Comparison of ENCODE assay signal across 1 cellular context in the genomic region with DNA sequence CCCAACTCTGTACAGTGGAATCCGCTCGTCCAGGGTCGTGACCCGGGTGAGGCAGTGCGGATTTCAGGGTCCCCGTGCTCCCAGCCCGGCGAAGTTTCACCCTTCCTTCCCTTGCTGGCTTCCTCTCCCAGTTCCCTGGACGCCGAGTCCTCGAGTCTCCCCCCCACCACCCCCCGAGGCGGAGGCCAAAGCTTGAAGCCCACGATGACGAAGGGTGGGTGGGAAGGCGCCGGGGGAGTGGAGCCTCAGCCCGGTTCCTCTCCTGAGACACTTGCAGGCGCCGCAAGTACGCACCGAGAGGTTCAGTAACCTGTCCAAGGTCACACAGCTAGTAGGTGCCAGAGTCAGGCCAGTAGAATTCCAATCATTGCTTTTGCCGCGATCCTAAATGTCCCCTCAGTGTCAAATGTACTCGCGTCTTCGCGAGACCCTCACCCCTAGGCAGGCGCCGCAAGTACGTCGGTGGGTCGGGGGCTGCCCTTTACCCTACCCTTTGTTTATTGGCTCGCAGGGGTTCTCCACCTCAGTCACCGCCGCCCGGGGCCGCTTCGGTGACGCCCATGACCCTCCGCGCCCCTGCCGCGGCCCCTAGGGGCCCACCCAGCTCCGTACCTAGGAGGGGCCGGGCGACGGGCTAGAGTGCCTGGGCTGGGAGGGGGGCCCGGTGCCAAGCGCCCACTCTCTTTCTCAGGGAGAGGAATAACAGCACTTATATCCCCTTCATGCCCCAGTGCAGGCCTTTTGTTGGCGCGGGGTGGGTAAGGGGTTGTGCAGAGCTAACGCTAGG.
TF ChIP-seq lines count a peak whose summit lies in the region.

No MANE protein-coding gene starts in this region.

TF ChIP-seq in GM12878, 131 proteins besides CTCF, POLR2A, EP300 and RAD21:
- TF ChIP-seq SMC3 (IDR thresholded peaks at IDR 0.05; ENCODE audit: borderline replicate concordance, low read length) = no peak
- TF ChIP-seq SUZ12 (IDR thresholded peaks at IDR 0.05; ENCODE audit: unreplicated experiment) = peak; percentile 46
- TF ChIP-seq, protein P1, sequence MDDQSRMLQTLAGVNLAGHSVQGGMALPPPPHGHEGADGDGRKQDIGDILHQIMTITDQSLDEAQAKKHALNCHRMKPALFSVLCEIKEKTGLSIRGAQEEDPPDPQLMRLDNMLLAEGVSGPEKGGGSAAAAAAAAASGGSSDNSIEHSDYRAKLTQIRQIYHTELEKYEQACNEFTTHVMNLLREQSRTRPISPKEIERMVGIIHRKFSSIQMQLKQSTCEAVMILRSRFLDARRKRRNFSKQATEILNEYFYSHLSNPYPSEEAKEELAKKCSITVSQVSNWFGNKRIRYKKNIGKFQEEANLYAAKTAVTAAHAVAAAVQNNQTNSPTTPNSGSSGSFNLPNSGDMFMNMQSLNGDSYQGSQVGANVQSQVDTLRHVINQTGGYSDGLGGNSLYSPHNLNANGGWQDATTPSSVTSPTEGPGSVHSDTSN (IDR thresholded peaks at IDR 0.05; ENCODE audit: insufficient replicate concordance, low read depth, low read length) = no peak
- TF ChIP-seq, protein P2, sequence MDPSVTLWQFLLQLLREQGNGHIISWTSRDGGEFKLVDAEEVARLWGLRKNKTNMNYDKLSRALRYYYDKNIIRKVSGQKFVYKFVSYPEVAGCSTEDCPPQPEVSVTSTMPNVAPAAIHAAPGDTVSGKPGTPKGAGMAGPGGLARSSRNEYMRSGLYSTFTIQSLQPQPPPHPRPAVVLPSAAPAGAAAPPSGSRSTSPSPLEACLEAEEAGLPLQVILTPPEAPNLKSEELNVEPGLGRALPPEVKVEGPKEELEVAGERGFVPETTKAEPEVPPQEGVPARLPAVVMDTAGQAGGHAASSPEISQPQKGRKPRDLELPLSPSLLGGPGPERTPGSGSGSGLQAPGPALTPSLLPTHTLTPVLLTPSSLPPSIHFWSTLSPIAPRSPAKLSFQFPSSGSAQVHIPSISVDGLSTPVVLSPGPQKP (IDR thresholded peaks at IDR 0.05; ENCODE audit: low read depth, low read length) = no peak
